Comparison of ENCODE assay signal across 27 cellular contexts in genomic region chr1:2824999-2825398, GRCh38.
"Had no signal": no experiment of that assay in that cellular context is flagged by ENCODE, and none has a peak within 500 bp of the region (broad histone marks: within the 10 kb centered on the region; RNA-seq: fewer than 3 reads in every experiment).

No MANE protein-coding gene starts in this region.

- ATAC-seq: heart left ventricle; left cardiac atrium; left lobe of liver; natural killer cell; pancreas; right lobe of liver; stimulated activated memory B cell treated with anti-CD40 and anti-IgM and Interleukin-4, amounts not matched to agents 10 μg/mL and 1 μg/mL and 100 μg/mL, for 72 hours; stimulated activated naive CD8-positive, alpha-beta T cell treated with anti-CD3 and anti-CD28 coated beads, Interleukin-15, amount 100 ng/mL, for 72 hours had no signal

- H3K36me3 ChIP-seq: heart left ventricle, neural progenitor cell, pancreas, prostate gland, right lobe of liver, tibial nerve, uterus had no signal

- H3K27me3 ChIP-seq: neural progenitor cell, pancreas, right lobe of liver had no signal

- H2AFZ ChIP-seq: neural progenitor cell had no signal

- H3K9ac ChIP-seq: neural progenitor cell had no signal

- DNase-seq: hypothalamus; immature natural killer cell; kidney glomerular epithelial cell; mesendoderm; naive B cell; natural killer cell; nephron progenitor cell; stimulated activated CD4-positive, alpha-beta T cell treated with anti-CD3 and anti-CD28 coated beads, Interleukin-1b, Interleukin-23, amount 100 ng/mL, for 48 hours; stimulated activated CD4-positive, alpha-beta T cell treated with anti-CD3 and anti-CD28 coated beads, Interleukin-2, amount 100 ng/mL, for 48 hours; stimulated activated CD4-positive, alpha-beta T cell treated with anti-CD3 and anti-CD28 coated beads, Interleukin-4, amount 100 ng/mL, for 4 hours; stimulated activated CD8-positive, alpha-beta memory T cell treated with anti-CD3 and anti-CD28 coated beads, Interleukin-4, amount 100 ng/mL, for 48 hours; stimulated activated naive CD4-positive, alpha-beta T cell treated with Interleukin-2 at 50 U/mL for 16 hours; stimulated activated naive CD8-positive, alpha-beta T cell treated with anti-CD3 and anti-CD28 coated beads, Interleukin-15, amount 100 ng/mL, for 72 hours; substantia nigra; uterus had no signal

- FAIRE-seq: islet of Langerhans, pancreas had no signal

- H3K4me2 ChIP-seq: neural progenitor cell, smooth muscle cell had no signal

- H3K9me3 ChIP-seq: pancreas, prostate gland, right lobe of liver had no signal

- H3K4me1 ChIP-seq: neural progenitor cell, pancreas, prostate gland, right lobe of liver, uterus had no signal

- H3K27ac ChIP-seq: heart left ventricle, neural progenitor cell, pancreas, prostate gland, right lobe of liver, tibial nerve, uterus had no signal

- H3K4me3 ChIP-seq: heart left ventricle, lung, neural progenitor cell, pancreas, prostate gland, right lobe of liver, smooth muscle cell, tibial nerve, uterus had no signal
